Comparison of ENCODE assay signal across 13 cellular contexts in the genomic region with DNA sequence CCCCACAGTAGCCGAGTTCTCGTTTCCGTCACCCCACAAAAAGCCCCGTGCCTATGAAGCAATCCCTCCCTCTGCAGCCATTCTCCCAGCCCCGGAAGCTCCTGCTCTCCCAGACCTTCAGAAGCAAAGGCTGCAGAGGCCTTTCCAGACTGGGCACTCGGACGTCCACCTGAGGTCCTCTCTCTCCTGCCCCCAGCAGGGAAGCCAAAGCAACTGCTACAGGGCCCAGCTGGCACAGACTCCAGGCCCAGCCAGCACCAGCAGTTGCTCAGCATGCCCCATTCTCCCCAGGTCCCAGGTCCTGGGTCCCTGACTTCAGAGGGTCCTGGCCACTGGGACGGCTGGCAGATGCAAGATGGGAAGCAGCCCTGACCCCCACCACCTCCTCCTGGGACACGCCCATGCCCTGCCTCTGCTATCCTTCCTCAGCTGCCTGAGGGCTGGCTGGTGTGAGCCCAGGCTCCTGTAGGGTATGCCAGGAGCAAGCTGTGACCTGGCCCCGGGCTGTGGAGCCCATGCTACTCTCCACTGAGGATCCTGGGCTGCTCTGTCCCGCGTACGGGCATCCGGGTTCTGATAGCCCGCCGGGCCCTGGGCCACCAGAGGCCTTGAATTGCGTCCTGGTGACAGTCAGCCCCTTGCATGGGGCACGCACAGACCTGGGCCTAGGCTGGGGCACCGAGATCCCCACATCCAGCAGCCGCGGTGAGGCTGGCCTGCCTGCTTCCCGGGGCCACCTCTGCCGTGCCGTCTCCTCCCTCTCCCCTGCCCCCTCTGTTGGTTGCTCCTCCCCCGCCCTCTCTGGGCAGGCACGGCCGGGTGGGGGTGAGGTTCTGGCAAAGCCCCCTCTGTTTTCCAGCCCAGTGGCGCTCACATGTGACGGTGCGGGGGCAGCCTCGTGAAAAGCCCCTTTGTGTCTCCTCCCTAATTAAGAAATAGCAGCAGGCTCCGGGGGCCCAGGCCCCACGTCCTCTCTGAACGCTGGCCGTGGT.
DNase-seq lines count a peak whose midpoint lies in the region; ATAC-seq and TF ChIP-seq lines count a peak whose summit lies in the region.
"Had no signal": no experiment of that assay in that cellular context is flagged by ENCODE, and none has a peak within 500 bp of the region (broad histone marks: within the 10 kb centered on the region; RNA-seq: fewer than 3 reads in every experiment).

No MANE protein-coding gene starts in this region.

- no peaks in the 10 kb centered on the region for H3K4me1 ChIP-seq in HCT116 (ENCODE audit: control insufficient read depth in 1 of 2, insufficient read depth in 2 of 2, low read length in 2 of 2)
- no peaks in the 10 kb centered on the region for H3K4me1 ChIP-seq in body of pancreas
- H3K4me1 ChIP-seq in trophoblast cell (ENCODE audit: control insufficient read depth in 1 of 2, insufficient read depth in 2 of 2, low read length in 2 of 2) = no peaks in the 10 kb centered on the region
- H3K4me1 ChIP-seq: suprapubic skin had no signal

- H3K9me2 ChIP-seq in HCT116 (ENCODE audit: insufficient read depth) = no peaks in the 10 kb centered on the region

- DNase-seq in HCT116 (ENCODE audit: low read depth, low spot score) (no peak), body of pancreas (peak; percentile 19 to 49 (median 34)), kidney tubule cell (ENCODE audit: low spot score) (peak; percentile 5), substantia nigra (lab: John Stamatoyannopoulos, UW) (peak in 46 of 49 donors; percentile 26 to 82 (median 60)), GM03348 (ENCODE audit: low spot score) (no peak), trophoblast cell (no peak)
- no peak for DNase-seq in central memory CD4-positive, alpha-beta T cell
- DNase-seq: activated CD8-positive, alpha-beta T cell treated with anti-CD3 and anti-CD28 coated beads for 36 hours; activated gamma-delta T cell treated with Interleukin-2 at 50 U/mL for 16 hours; immature natural killer cell; Karpas-422; T-helper 9 cell had no signal

- no peak overlapping the region for H4K91ac ChIP-seq in trophoblast cell (ENCODE audit: low read depth, low read length)

- no peak overlapping the region for H2BK120ac ChIP-seq in trophoblast cell (ENCODE audit: insufficient read depth, low read length, poor library complexity)

- no peak overlapping the region for H4K8ac ChIP-seq in trophoblast cell (ENCODE audit: low read depth, low read length)

- H3K23ac ChIP-seq in trophoblast cell (ENCODE audit: low read length) = no peak overlapping the region

- no peak overlapping the region for H3K18ac ChIP-seq in trophoblast cell (ENCODE audit: low read length)

- H3K4me2 ChIP-seq in HCT116 (ENCODE audit: low read length) (no peak overlapping the region), trophoblast cell (ENCODE audit: low read length) (no peak overlapping the region)

- H3K27me3 ChIP-seq in HCT116 (ENCODE audit: insufficient read depth, low read length) (no peaks in the 10 kb centered on the region), body of pancreas (no peaks in the 10 kb centered on the region), trophoblast cell (ENCODE audit: insufficient read depth, low read length) (no peaks in the 10 kb centered on the region)
- H3K27me3 ChIP-seq: suprapubic skin had no signal

- CTCF ChIA-PET in HCT116 (lab: Charles Lee) = no interaction called here

- H2BK12ac ChIP-seq in trophoblast cell (ENCODE audit: low read length) = no peak overlapping the region

- no peak overlapping the region for H3K27ac ChIP-seq in HCT116 (ENCODE audit: low read depth, low read length)
- no peak overlapping the region for H3K27ac ChIP-seq in body of pancreas
- peak overlapping the region; percentile 90 for H3K27ac ChIP-seq in substantia nigra (ENCODE audit: low read depth, low read length, poor library complexity, severe bottlenecking)
- no peak overlapping the region for H3K27ac ChIP-seq in trophoblast cell (ENCODE audit: low read depth, low read length)
- H3K27ac ChIP-seq: suprapubic skin had no signal

- POLR2A ChIA-PET in HCT116 (lab: Charles Lee) = no interaction called here

- H3K4me3 ChIP-seq in HCT116 (replicated peaks in 1 of 2; ENCODE audit: low read depth in 1 of 2, low read length in 2 of 2) = no peak overlapping the region
- no peak overlapping the region for H3K4me3 ChIP-seq in body of pancreas
- no peak overlapping the region for H3K4me3 ChIP-seq in trophoblast cell (ENCODE audit: low read depth, low read length)
- H3K4me3 ChIP-seq: suprapubic skin had no signal

- no peak overlapping the region for H3K4ac ChIP-seq in trophoblast cell (ENCODE audit: low read depth, low read length)

- H2BK5ac ChIP-seq in trophoblast cell (ENCODE audit: low read depth, low read length, poor library complexity) = no peak overlapping the region

- no peaks in the 10 kb centered on the region for H4K20me1 ChIP-seq in HCT116 (ENCODE audit: insufficient read depth)

- H3K79me1 ChIP-seq in trophoblast cell (ENCODE audit: low read length) = no peaks in the 10 kb centered on the region

- TF ChIP-seq POLR2A in HCT116 (IDR thresholded peaks at IDR 0.05; ENCODE audit: borderline replicate concordance, extremely low read depth, insufficient read depth, insufficient read length) (no peak), body of pancreas (IDR thresholded peaks at IDR 0.05) (no peak)

- H3K79me2 ChIP-seq in HCT116 (ENCODE audit: insufficient read depth, low read length) (no peaks in the 10 kb centered on the region), trophoblast cell (ENCODE audit: control insufficient read depth, insufficient read depth, low read length, poor library complexity) (no peaks in the 10 kb centered on the region)

- H4K12ac ChIP-seq in trophoblast cell (ENCODE audit: low read depth, low read length) = no peak overlapping the region

- H3K14ac ChIP-seq in trophoblast cell (ENCODE audit: low read length) = no peak overlapping the region

- H2AK5ac ChIP-seq in trophoblast cell (ENCODE audit: low read length) = no peak overlapping the region

- H2AFZ ChIP-seq in HCT116 (ENCODE audit: low read depth, low read length, poor library complexity, severe bottlenecking) (no peak overlapping the region), trophoblast cell (ENCODE audit: insufficient read depth, low read length, poor library complexity) (no peak overlapping the region)

- 37 to 48% methylated on average over 21 to 31 of the region's 35 CpGs for WGBS in body of pancreas, 2 donors
- WGBS in trophoblast cell (ENCODE audit: extremely low coverage, insufficient coverage, insufficient read length) = no CpG with 5 or more reads among the region's 35 CpGs

- BruUV-seq in HCT116 (replicated peaks; lab: Mats Ljungman, UMichigan) = no TSS peak

- H3K9ac ChIP-seq in HCT116 (ENCODE audit: low read length) (no peak overlapping the region), trophoblast cell (ENCODE audit: low read length) (no peak overlapping the region)

- H3K9me3 ChIP-seq in HCT116 (ENCODE audit: control insufficient read depth in 1 of 2, insufficient read depth in 1 of 2, low read depth in 1 of 2, low read length in 2 of 2) = no peaks in the 10 kb centered on the region
- H3K9me3 ChIP-seq in body of pancreas = no peaks in the 10 kb centered on the region
- no peaks in the 10 kb centered on the region for H3K9me3 ChIP-seq in trophoblast cell (ENCODE audit: insufficient read depth, low read depth, low read length)
- H3K9me3 ChIP-seq: suprapubic skin had no signal

- intact Hi-C loops in HCT116 (cut with micrococcal nuclease) = no loop called here
- intact Hi-C loops in body of pancreas (cut with DNase I) = no loop called here

- no peaks in the 10 kb centered on the region for H3K36me3 ChIP-seq in HCT116 (ENCODE audit: control insufficient read depth in 1 of 2, insufficient read depth in 2 of 2, low read length in 2 of 2)
- H3K36me3 ChIP-seq in body of pancreas (replicated peaks in 1 of 2; ENCODE audit: insufficient read depth in 1 of 2, low read depth in 2 of 2) = no peaks in the 10 kb centered on the region
- H3K36me3 ChIP-seq in trophoblast cell (ENCODE audit: control insufficient read depth in 1 of 2, insufficient read depth in 2 of 2, low read length in 2 of 2) = no peaks in the 10 kb centered on the region
- H3K36me3 ChIP-seq: suprapubic skin had no signal

- peak; percentile 73 for ATAC-seq in HCT116
- no peak for ATAC-seq in body of pancreas
- ATAC-seq: activated CD8-positive, alpha-beta T cell treated with anti-CD3 and anti-CD28 coated beads for 36 hours had no signal

- peak in 2 of 3 experiments; percentile 24; a peak in 1 of 6 replicates for TF ChIP-seq CTCF in HCT116 (IDR thresholded peaks at IDR 0.05 in 2 of 3, conservative IDR thresholded peaks at IDR 0.05 in 1 of 3; ENCODE audit: borderline replicate concordance in 1 of 3, insufficient read depth in 1 of 3, low read depth in 2 of 3, low read length in 2 of 3)
- TF ChIP-seq CTCF in body of pancreas (IDR thresholded peaks at IDR 0.05) = peak in 5 of 7 experiments; percentile 11 to 36 (median 31)

- RAD21 ChIA-PET in HCT116 (lab: Charles Lee; ENCODE audit: low non-redundant PET in 1 of 2, low total read pairs in 2 of 2, uncharacterized antibody in 2 of 2, unreplicated experiment in 2 of 2) = no interaction called here

- 0 out of 2 replicates have a peak, but pooled peaks have one; percentile 4 for TF ChIP-seq RAD21 in HCT116 (IDR thresholded peaks at IDR 0.05; ENCODE audit: low read depth)

TF ChIP-seq in HCT116, 20 proteins besides CTCF, POLR2A, EP300 and RAD21:
- TF ChIP-seq ELF1 (IDR thresholded peaks at IDR 0.05; ENCODE audit: borderline replicate concordance, low read depth) = no peak
- TF ChIP-seq, protein P1, sequence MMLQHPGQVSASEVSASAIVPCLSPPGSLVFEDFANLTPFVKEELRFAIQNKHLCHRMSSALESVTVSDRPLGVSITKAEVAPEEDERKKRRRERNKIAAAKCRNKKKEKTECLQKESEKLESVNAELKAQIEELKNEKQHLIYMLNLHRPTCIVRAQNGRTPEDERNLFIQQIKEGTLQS (IDR thresholded peaks at IDR 0.05) = no peak
- no peak for TF ChIP-seq ZNF274 (IDR thresholded peaks at IDR 0.05; ENCODE audit: low read depth, low read length)

Comparison
In these comparisons a context has a peak if more than half of its experiments do, and no peak if none do; other contexts are left out.
1. DNase-seq: peak in body of pancreas (4 of 4), kidney tubule cell (single experiment) and substantia nigra (46 of 49); none in HCT116 (single experiment), GM03348 (single experiment), central memory CD4-positive, alpha-beta T cell (single experiment) and trophoblast cell (0 of 2).